Comparison of ENCODE assay signal across 11 cellular contexts in the genomic region with DNA sequence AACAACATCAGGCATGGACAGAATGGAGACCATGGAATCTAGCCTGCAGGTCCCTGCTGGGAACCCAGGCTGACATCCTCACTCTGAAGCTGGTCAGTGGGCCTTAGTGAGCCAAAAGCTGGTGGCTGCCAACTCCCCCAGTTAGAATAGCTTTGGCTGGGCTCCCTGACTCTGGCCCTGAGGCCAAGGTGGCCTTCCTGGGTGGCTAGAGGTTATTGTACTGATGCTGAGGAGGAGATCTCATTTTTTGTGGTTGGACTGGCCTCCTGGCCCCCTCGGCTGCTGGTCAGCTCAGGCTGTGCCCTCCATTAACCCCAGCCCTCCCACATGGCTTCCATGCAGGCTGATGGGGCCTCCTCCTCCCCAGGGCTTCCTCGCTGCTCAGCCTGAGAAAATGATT.
"Had no signal": no experiment of that assay in that cellular context is flagged by ENCODE, and none has a peak within 500 bp of the region (broad histone marks: within the 10 kb centered on the region; RNA-seq: fewer than 3 reads in every experiment).

No MANE protein-coding gene starts in this region.

- H3K36me3 ChIP-seq: transverse colon had no signal

- DNase-seq: activated CD4-positive, alpha-beta T cell treated with anti-CD3 and anti-CD28 coated beads, Interleukin-2, amount 50 U/mL, for 48 hours; activated naive CD4-positive, alpha-beta T cell; effector memory CD8-positive, alpha-beta T cell; islet precursor cell; left colon; occipital lobe; stimulated activated CD4-positive, alpha-beta T cell treated with anti-CD3 and anti-CD28 coated beads, Interleukin-2, amount 100 ng/mL, for 24 hours; stimulated activated naive CD4-positive, alpha-beta T cell treated with Interleukin-2 at 50 U/mL for 16 hours; transverse colon had no signal

- H3K79me2 ChIP-seq: hepatocyte had no signal

- H3K4me3 ChIP-seq: hepatocyte, lung, transverse colon had no signal

- H3K4me2 ChIP-seq: hepatocyte had no signal

- H3K27me3 ChIP-seq: hepatocyte, transverse colon had no signal

- H3K27ac ChIP-seq: transverse colon had no signal

- ATAC-seq: effector memory CD8-positive, alpha-beta T cell; left colon had no signal

- H2AFZ ChIP-seq: hepatocyte had no signal

- H3K9me3 ChIP-seq: transverse colon had no signal
